ENCODE assay signal across 9 cellular contexts in genomic region chr15:51121118-51121517, GRCh38. TPM values are rescaled to one million over a fixed set of nuclear protein-coding genes. Genes with fewer than 3 reads are reported as not detected.
DNase-seq lines count a peak whose midpoint lies in the region; ATAC-seq and TF ChIP-seq lines count a peak whose summit lies in the region.
"Had no signal": no experiment of that assay in that cellular context is flagged by ENCODE, and none has a peak within 500 bp of the region (broad histone marks: within the 10 kb centered on the region; RNA-seq: fewer than 3 reads in every experiment).

No MANE protein-coding gene starts in this region.

- in situ Hi-C loops in G401 (cut with HindIII; ENCODE audit: low sequenced_read_pairs): no loop called here

- no peak for TF ChIP-seq CTCF in fibroblast of lung (conservative IDR thresholded peaks at IDR 0.05 in 1 of 2, IDR thresholded peaks at IDR 0.05 in 1 of 2; ENCODE audit: low read depth in 1 of 2, low read length in 2 of 2)

- H2AFZ ChIP-seq in fibroblast of lung (ENCODE audit: low read length): no peak overlapping the region

- no peaks in the 10 kb centered on the region for H3K36me3 ChIP-seq in fibroblast of lung (ENCODE audit: control insufficient read depth, insufficient read depth, low read length)

- H3K36me3 Mint-ChIP-seq in stimulated activated memory B cell treated with anti-CD40 and anti-IgM and Interleukin-4, amounts not matched to agents 10 μg/mL and 1 μg/mL and 100 μg/mL, for 72 hours: no peaks in the 10 kb centered on the region
- H3K36me3 Mint-ChIP-seq: memory B cell had no signal

- no peak overlapping the region for H3K4me3 ChIP-seq in fibroblast of lung (replicated peaks in 1 of 4; ENCODE audit: control extremely low read depth in 1 of 4, insufficient read depth in 1 of 4, low read depth in 3 of 4, low read length in 4 of 4)

- H4K20me1 ChIP-seq in fibroblast of lung (ENCODE audit: control insufficient read depth, extremely low read depth, insufficient read depth, low read length): no peaks in the 10 kb centered on the region

- no peak overlapping the region for H3K9ac ChIP-seq in fibroblast of lung (ENCODE audit: insufficient read depth, low read length)

- H3K4me1 Mint-ChIP-seq in stimulated activated memory B cell treated with anti-CD40 and anti-IgM and Interleukin-4, amounts not matched to agents 10 μg/mL and 1 μg/mL and 100 μg/mL, for 72 hours: no peaks in the 10 kb centered on the region
- H3K4me1 Mint-ChIP-seq: memory B cell had no signal

- ATAC-seq in stimulated activated memory B cell treated with anti-CD40 and anti-IgM and Interleukin-4, amounts not matched to agents 10 μg/mL and 1 μg/mL and 100 μg/mL, for 72 hours: peak; percentile 36
- ATAC-seq in HG03457 (IDR thresholded peaks at IDR 0.05; ENCODE audit: unreplicated experiment): no peak

- peaks cover 5% of the 10 kb centered on the region for H3K9me3 Mint-ChIP-seq in stimulated activated memory B cell treated with anti-CD40 and anti-IgM and Interleukin-4, amounts not matched to agents 10 μg/mL and 1 μg/mL and 100 μg/mL, for 72 hours

- no peak overlapping the region for H3K4me3 Mint-ChIP-seq in stimulated activated memory B cell treated with anti-CD40 and anti-IgM and Interleukin-4, amounts not matched to agents 10 μg/mL and 1 μg/mL and 100 μg/mL, for 72 hours
- H3K4me3 Mint-ChIP-seq: memory B cell had no signal

- H3K27me3 ChIP-seq in fibroblast of lung (ENCODE audit: control insufficient read depth, insufficient read depth, low read length): no peaks in the 10 kb centered on the region

- H3K79me2 ChIP-seq in fibroblast of lung (ENCODE audit: control insufficient read depth, insufficient read depth, low read length): no peaks in the 10 kb centered on the region

- no peak overlapping the region for H3K27ac ChIP-seq in fibroblast of lung (ENCODE audit: insufficient read depth, low read length)

- DNase-seq in activated CD4-positive, alpha-beta T cell treated with anti-CD3 and anti-CD28 coated beads for 48 hours: peak; percentile 27
- no peak for DNase-seq in activated CD4-positive, alpha-beta T cell treated with anti-CD3 and anti-CD28 coated beads for 4 hours
- DNase-seq in RKO (ENCODE audit: low spot score) (peak; percentile 93), fibroblast of lung (ENCODE audit: low read depth in 2 of 2) (peak; percentile 88 to 99), G401 (ENCODE audit: low spot score) (no peak)
- DNase-seq in activated CD8-positive, alpha-beta memory T cell treated with anti-CD3 and anti-CD28 coated beads for 24 hours: no peak

- H3K27me3 Mint-ChIP-seq in stimulated activated memory B cell treated with anti-CD40 and anti-IgM and Interleukin-4, amounts not matched to agents 10 μg/mL and 1 μg/mL and 100 μg/mL, for 72 hours: peaks cover 27% of the 10 kb centered on the region

- no peaks in the 10 kb centered on the region for H3K9me3 ChIP-seq in fibroblast of lung (ENCODE audit: control insufficient read depth, insufficient read depth, low read depth, low read length)

- peaks cover 2% of the 10 kb centered on the region for H3K4me1 ChIP-seq in fibroblast of lung (ENCODE audit: control insufficient read depth, extremely low read depth, insufficient read depth, low read length)

- H3K4me2 ChIP-seq in fibroblast of lung (ENCODE audit: extremely low read depth, insufficient read depth, low read length): no peak overlapping the region

- H3K27ac Mint-ChIP-seq in stimulated activated memory B cell treated with anti-CD40 and anti-IgM and Interleukin-4, amounts not matched to agents 10 μg/mL and 1 μg/mL and 100 μg/mL, for 72 hours: no peak overlapping the region
- H3K27ac Mint-ChIP-seq: memory B cell had no signal

RNA-seq across cellular contexts. Expression of gene TNFAIP8L3, which starts 26.4 kb away (rescaled TPM):
- total RNA-seq in fibroblast of lung: 10.7 and 12.3 TPM in 2 replicates
- polyA plus RNA-seq in fibroblast of lung: 0.57 and 3.9 TPM in 2 replicates
- 1.3 and 8.8 TPM in 2 replicates for polyA plus RNA-seq in fibroblast of lung (2012)
- 0.35 and 1.5 TPM in 2 replicates for polyA minus RNA-seq in fibroblast of lung (ENCODE audit: low replicate concordance)
- not detected in 2 replicates for total RNA-seq in G401 (2014; rRNA removed; shearing (Covaris generic))

Comparison
In these comparisons a context has a peak if more than half of its experiments do, and no peak if none do; other contexts are left out.
1. DNase-seq: peak in activated CD4-positive, alpha-beta T cell treated with anti-CD3 and anti-CD28 coated beads for 48 hours (single experiment), RKO (single experiment) and fibroblast of lung (2 of 2); none in activated CD4-positive, alpha-beta T cell treated with anti-CD3 and anti-CD28 coated beads for 4 hours (0 of 2), activated CD8-positive, alpha-beta memory T cell treated with anti-CD3 and anti-CD28 coated beads for 24 hours (single experiment) and G401 (single experiment).
2. RNA of gene TNFAIP8L3, which starts 26.4 kb away (total RNA-seq): 10.7 to 12.3 TPM in fibroblast of lung; not detected in G401; every median in the first group is over 10 times any median in the second.